In the genomic region with DNA sequence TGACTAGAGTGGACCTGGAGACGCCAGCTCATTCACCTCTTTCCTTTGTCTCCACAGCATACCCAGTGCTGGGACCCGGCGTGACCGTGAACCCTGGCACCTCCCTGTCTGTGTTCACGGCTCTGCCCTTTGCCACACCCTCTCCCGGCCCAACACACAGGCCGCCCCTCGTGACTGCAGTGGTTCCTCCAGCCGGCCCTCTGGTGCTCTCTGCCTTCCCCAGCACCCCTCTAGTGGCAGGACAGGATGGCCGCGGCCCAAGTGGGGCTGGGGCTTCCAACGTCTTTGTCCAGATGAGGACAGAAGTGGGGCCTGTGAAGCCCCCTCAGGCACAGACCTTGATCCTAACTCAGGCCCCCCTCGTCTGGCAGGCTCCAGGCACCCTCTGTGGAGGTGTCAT, we compare ENCODE assay signal across 8 cellular contexts. TPM values are rescaled to one million over a fixed set of nuclear protein-coding genes. Genes with fewer than 3 reads are reported as not detected.
"Had no signal": no experiment of that assay in that cellular context is flagged by ENCODE, and none has a peak within 500 bp of the region (broad histone marks: within the 10 kb centered on the region; RNA-seq: fewer than 3 reads in every experiment).

No MANE protein-coding gene starts in this region.

RNA-seq across cellular contexts. Expression of a gene that starts 3.0 kb away (rescaled TPM):
- total RNA-seq: activated B cell treated with CpG ODN at 0.5 μM for 24 hours; activated CD4-positive, alpha-beta T cell treated with anti-CD3 and anti-CD28 coated beads, Interleukin-2, amount 10 ng/mL, durations not matched to agents 24 days and 14 days; activated CD8-positive, alpha-beta memory T cell treated with anti-CD3 and anti-CD28 coated beads, Interleukin-2, amount 10 ng/mL, durations not matched to agents 7 days and 5 days; activated T-helper 1 cell treated with anti-CD3 and anti-CD28 coated beads, Interleukin-12 subunit alpha, Interleukin-12 subunit beta, Interleukin-2, Interleukin-4 antibody, amounts not matched to agents 30 ng/mL and 10 ng/mL and 1 ng/mL, durations not matched to agents 14 hours and 24 hours and 36 hours; aorta; breast epithelium; Peyer's patch; SK-MEL-5 had no signal
- polyA plus RNA-seq: aorta had no signal
